20 cellular contexts compared by ENCODE assay signal in genomic region chr2:160968183-160968582, GRCh38.
DNase-seq lines count a peak whose midpoint lies in the region; ATAC-seq, FAIRE-seq and TF ChIP-seq lines count a peak whose summit lies in the region.
"Had no signal": no experiment of that assay in that cellular context is flagged by ENCODE, and none has a peak within 500 bp of the region (broad histone marks: within the 10 kb centered on the region; RNA-seq: fewer than 3 reads in every experiment).

No MANE protein-coding gene starts in this region.

- H4K20me1 ChIP-seq in IMR-90 (ENCODE audit: insufficient read depth, low read length): no peaks in the 10 kb centered on the region
- H4K20me1 ChIP-seq in smooth muscle cell (ENCODE audit: low read depth): no peaks in the 10 kb centered on the region

- peak overlapping the region; percentile 47; the same call in 1 of the 2 replicates for H4K5ac ChIP-seq in IMR-90 (ENCODE audit: low read depth, low read length)

- H3K9me3 ChIP-seq in IMR-90 (ENCODE audit: control insufficient read depth, insufficient read depth, low read length): no peaks in the 10 kb centered on the region
- H3K9me3 ChIP-seq in lower lobe of right lung: no peaks in the 10 kb centered on the region
- H3K9me3 ChIP-seq in smooth muscle cell (replicated peaks; ENCODE audit: low read depth): no peaks in the 10 kb centered on the region
- H3K9me3 ChIP-seq: MG63, SJCRH30 had no signal

- H3K56ac ChIP-seq in IMR-90 (ENCODE audit: extremely low read depth, insufficient read depth, low read length): no peak overlapping the region

- WGBS in IMR-90 (ENCODE audit: extremely low coverage in 2 of 2, insufficient read length in 1 of 2), 2 experiments: no CpG with 5 or more reads among the region's 2 CpGs
- WGBS in smooth muscle cell (ENCODE audit: low lambda C conversion rate): 61% methylated on average over 2 of the region's 2 CpGs

- DNase-seq in IMR-90: peak; percentile 7
- peak; percentile 46 for DNase-seq in dedifferentiated amniotic fluid mesenchymal stem cell (ENCODE audit: extremely low spot score)
- DNase-seq in lower lobe of right lung: no peak
- no peak for DNase-seq in smooth muscle cell (lab: John Stamatoyannopoulos, UW; ENCODE audit: unreplicated experiment)
- no peak for DNase-seq in activated T-cell treated with anti-CD3 and anti-CD28 coated beads, Interleukin-2, amount 50 U/mL, for 24 hours
- no peak for DNase-seq in D721Med (ENCODE audit: insufficient read length, low spot score)
- DNase-seq in activated T-cell treated with anti-CD3 and anti-CD28 coated beads, Interleukin-2, amount 50 U/mL, for 4 hours: no peak
- DNase-seq: CD4-positive, alpha-beta memory T cell; DMS79 treated with DMSO at 0.1 percent for 48 hours; GOT3; MG63; NCI-H1092; NCI-H146; NCI-H2081; NCI-H510A; PC-9; SJCRH30 had no signal

- no peaks in the 10 kb centered on the region for H3K4me1 Mint-ChIP-seq in activated T-cell treated with anti-CD3 and anti-CD28 coated beads, Interleukin-2, amount 50 U/mL, for 24 hours (ENCODE audit: low read depth)
- peaks cover 2% of the 10 kb centered on the region for H3K4me1 Mint-ChIP-seq in activated T-cell treated with anti-CD3 and anti-CD28 coated beads, Interleukin-2, amount 50 U/mL, for 4 hours (ENCODE audit: low read depth)

- no peak overlapping the region for H3K4me3 ChIP-seq in IMR-90 (ENCODE audit: insufficient read depth, low read depth, low read length)
- H3K4me3 ChIP-seq in lower lobe of right lung: no peak overlapping the region
- no peak overlapping the region for H3K4me3 ChIP-seq in smooth muscle cell
- H3K4me3 ChIP-seq: GM12878, MG63, PC-9, SJCRH30 had no signal

- no peak for TF ChIP-seq POLR2A in IMR-90 (IDR thresholded peaks at IDR 0.05; ENCODE audit: low read depth, low read length)

- no peaks in the 10 kb centered on the region for H3K9me3 Mint-ChIP-seq in activated T-cell treated with anti-CD3 and anti-CD28 coated beads, Interleukin-2, amount 50 U/mL, for 24 hours
- H3K9me3 Mint-ChIP-seq in activated T-cell treated with anti-CD3 and anti-CD28 coated beads, Interleukin-2, amount 50 U/mL, for 4 hours: no peaks in the 10 kb centered on the region
- H3K9me3 Mint-ChIP-seq: CD4-positive, alpha-beta memory T cell had no signal

- no peak overlapping the region for H4K8ac ChIP-seq in IMR-90 (ENCODE audit: low read depth in 2 of 2, low read length in 2 of 2)

- BruUV-seq in IMR-90 (replicated peaks; lab: Mats Ljungman, UMichigan): no TSS peak

- H3K79me1 ChIP-seq in IMR-90 (ENCODE audit: low read depth in 1 of 2, low read length in 2 of 2): no peaks in the 10 kb centered on the region

- H3K4me1 ChIP-seq in IMR-90 (ENCODE audit: control insufficient read depth, insufficient read depth, low read length) (peaks cover 2% of the 10 kb centered on the region; the same call in 1 of the 2 replicates), lower lobe of right lung (peaks cover 12% of the 10 kb centered on the region), smooth muscle cell (ENCODE audit: low read depth) (no peaks in the 10 kb centered on the region)
- H3K4me1 ChIP-seq: SJCRH30 had no signal

- TF ChIP-seq CTCF in IMR-90 (conservative IDR thresholded peaks at IDR 0.05; ENCODE audit: low read depth, low read length): no peak
- TF ChIP-seq CTCF in lower lobe of right lung (IDR thresholded peaks at IDR 0.05): no peak
- no peak for TF ChIP-seq CTCF in smooth muscle cell (IDR thresholded peaks at IDR 0.05; ENCODE audit: borderline replicate concordance, insufficient read depth, poor library complexity, severe bottlenecking)
- TF ChIP-seq CTCF in D721Med (IDR thresholded peaks at IDR 0.05; ENCODE audit: insufficient read depth, missing control alignments): no peak

- no peak overlapping the region for H2AK5ac ChIP-seq in IMR-90 (ENCODE audit: low read depth, low read length)

- intact Hi-C loops in IMR-90 (cut with micrococcal nuclease): no loop called here
- intact Hi-C loops in lower lobe of right lung (cut with DNase I): no loop called here

- H3K36me3 ChIP-seq in IMR-90 (ENCODE audit: control insufficient read depth, insufficient read depth, low read length) (no peaks in the 10 kb centered on the region), lower lobe of right lung (no peaks in the 10 kb centered on the region), smooth muscle cell (ENCODE audit: low read depth) (no peaks in the 10 kb centered on the region)
- H3K36me3 ChIP-seq: MG63, SJCRH30 had no signal

- dilution Hi-C loops in IMR-90 (cut with HindIII; ENCODE audit: low sequenced_read_pairs, unreplicated experiment): no loop called here

- H2AK9ac ChIP-seq in IMR-90 (replicated peaks; ENCODE audit: low read depth, low read length, poor library complexity): no peak overlapping the region

- H3K4me2 ChIP-seq in IMR-90 (ENCODE audit: low read depth, low read length) (no peak overlapping the region), smooth muscle cell (no peak overlapping the region)
- H3K4me2 ChIP-seq: PC-9 had no signal

- ATAC-seq in IMR-90 (ENCODE audit: low read depth) (no peak), lower lobe of right lung (no peak)
- ATAC-seq in activated T-cell treated with anti-CD3 and anti-CD28 coated beads, Interleukin-2, amount 50 U/mL, for 4 hours: no peak
- ATAC-seq: GM12878 had no signal

- in situ Hi-C loops in IMR-90 (cut with MboI; ENCODE audit: low sequenced_read_pairs): loop anchor here (10.0 kb wide), 1 partner anchor 553 kb away; no protein-coding TSS in a partner anchor

- CTCF ChIA-PET in IMR-90 (lab: Yijun Ruan, JAX): no interaction called here

- H3K79me2 ChIP-seq in smooth muscle cell (ENCODE audit: low read depth): no peaks in the 10 kb centered on the region

- no peak overlapping the region for H4K91ac ChIP-seq in IMR-90 (ENCODE audit: insufficient read depth, low read depth, low read length)

- no peak overlapping the region for H3K4ac ChIP-seq in IMR-90 (ENCODE audit: low read depth, low read length)

- POLR2A ChIA-PET in IMR-90 (lab: Charles Lee; ENCODE audit: unreplicated experiment): no interaction called here

- no peak overlapping the region for H3K23ac ChIP-seq in IMR-90 (ENCODE audit: low read depth, low read length)

- no peak overlapping the region for H3K4me3 Mint-ChIP-seq in activated T-cell treated with anti-CD3 and anti-CD28 coated beads, Interleukin-2, amount 50 U/mL, for 24 hours
- H3K4me3 Mint-ChIP-seq in activated T-cell treated with anti-CD3 and anti-CD28 coated beads, Interleukin-2, amount 50 U/mL, for 4 hours: no peak overlapping the region
- H3K4me3 Mint-ChIP-seq: CD4-positive, alpha-beta memory T cell had no signal

- peaks cover 10% of the 10 kb centered on the region for H3F3A ChIP-seq in smooth muscle cell (ENCODE audit: low read depth)

- no peaks in the 10 kb centered on the region for H3K36me3 Mint-ChIP-seq in activated T-cell treated with anti-CD3 and anti-CD28 coated beads, Interleukin-2, amount 50 U/mL, for 24 hours (ENCODE audit: low read depth)
- no peaks in the 10 kb centered on the region for H3K36me3 Mint-ChIP-seq in activated T-cell treated with anti-CD3 and anti-CD28 coated beads, Interleukin-2, amount 50 U/mL, for 4 hours (ENCODE audit: insufficient read depth)
- H3K36me3 Mint-ChIP-seq: CD4-positive, alpha-beta memory T cell had no signal

- no peak overlapping the region for H2BK5ac ChIP-seq in IMR-90 (ENCODE audit: low read depth, low read length, poor library complexity, severe bottlenecking)

- peak overlapping the region; percentile 56 for H3K18ac ChIP-seq in IMR-90 (ENCODE audit: low read depth, low read length)

- H3K27ac ChIP-seq in IMR-90 (ENCODE audit: insufficient read depth, low read length) (no peak overlapping the region), lower lobe of right lung (peak overlapping the region; percentile 14), smooth muscle cell (ENCODE audit: low read depth) (no peak overlapping the region)
- H3K27ac ChIP-seq: PC-9, SJCRH30 had no signal

- FAIRE-seq in D721Med (lab: Jason Lieb, UNC): no peak
- FAIRE-seq: G401.6, GM12878, GM18507 had no signal

- peaks cover 3% of the 10 kb centered on the region; the same call in 1 of the 2 replicates for H3K9me1 ChIP-seq in IMR-90 (ENCODE audit: insufficient read depth, low read length)

- H3K27me3 ChIP-seq in IMR-90 (ENCODE audit: control insufficient read depth, insufficient read depth, low read length): no peaks in the 10 kb centered on the region
- H3K27me3 ChIP-seq in lower lobe of right lung (ENCODE audit: low read depth): no peaks in the 10 kb centered on the region
- no peaks in the 10 kb centered on the region for H3K27me3 ChIP-seq in smooth muscle cell (ENCODE audit: low read depth)
- H3K27me3 ChIP-seq: MG63, SJCRH30 had no signal

- H3K27me3 Mint-ChIP-seq in activated T-cell treated with anti-CD3 and anti-CD28 coated beads, Interleukin-2, amount 50 U/mL, for 24 hours: no peaks in the 10 kb centered on the region
- peaks cover 2% of the 10 kb centered on the region for H3K27me3 Mint-ChIP-seq in activated T-cell treated with anti-CD3 and anti-CD28 coated beads, Interleukin-2, amount 50 U/mL, for 4 hours (ENCODE audit: low read depth)

- H3K14ac ChIP-seq in IMR-90 (replicated peaks; ENCODE audit: low read depth, low read length): no peak overlapping the region

- no peak overlapping the region for H2BK120ac ChIP-seq in IMR-90 (ENCODE audit: low read depth, low read length)

- H3K27ac Mint-ChIP-seq in activated T-cell treated with anti-CD3 and anti-CD28 coated beads, Interleukin-2, amount 50 U/mL, for 24 hours: no peak overlapping the region
- H3K27ac Mint-ChIP-seq: CD4-positive, alpha-beta memory T cell had no signal

- H2AFZ ChIP-seq in IMR-90 (replicated peaks; ENCODE audit: low read length, poor library complexity) (no peak overlapping the region), smooth muscle cell (ENCODE audit: low read depth) (peak overlapping the region; percentile 64)
- H2AFZ ChIP-seq: PC-9 had no signal

- no peak for TF ChIP-seq RAD21 in IMR-90 (IDR thresholded peaks at IDR 0.05; ENCODE audit: low read length)

- H2BK15ac ChIP-seq in IMR-90 (ENCODE audit: low read depth, low read length): no peak overlapping the region

- H2BK20ac ChIP-seq in IMR-90 (ENCODE audit: low read depth, low read length): no peak overlapping the region; the same call in 1 of the 2 replicates

- no peak overlapping the region for H3K9ac ChIP-seq in IMR-90 (ENCODE audit: low read depth, low read length)
- no peak overlapping the region for H3K9ac ChIP-seq in smooth muscle cell (ENCODE audit: low read depth)

TF ChIP-seq in IMR-90, 13 proteins besides CTCF, POLR2A, EP300 and RAD21:
- TF ChIP-seq CEBPB (IDR thresholded peaks at IDR 0.05; ENCODE audit: low read depth, low read length): peak; percentile 50; the same call in 1 of the 2 replicates
- no peak for TF ChIP-seq USF2 (IDR thresholded peaks at IDR 0.05; ENCODE audit: low read depth, low read length)

Comparison
In these comparisons a context has a peak if more than half of its experiments do, and no peak if none do; other contexts are left out.
1. DNase-seq: peak in IMR-90 (single experiment) and dedifferentiated amniotic fluid mesenchymal stem cell (single experiment); none in lower lobe of right lung (single experiment), smooth muscle cell (single experiment), activated T-cell treated with anti-CD3 and anti-CD28 coated beads, Interleukin-2, amount 50 U/mL, for 24 hours (single experiment), D721Med (single experiment) and activated T-cell treated with anti-CD3 and anti-CD28 coated beads, Interleukin-2, amount 50 U/mL, for 4 hours (single experiment).